Comparison of ENCODE assay signal across 2 cellular contexts in genomic region chr17:46184696-46185095, GRCh38.
TF ChIP-seq lines count a peak whose summit lies in the region.

No MANE protein-coding gene starts in this region.

TF ChIP-seq in GM23338, 12 proteins besides CTCF, POLR2A, EP300 and RAD21:
- TF ChIP-seq ZNF462 (CRISPR knock-in tag; IDR thresholded peaks at IDR 0.05) (no peak), POLR2AphosphoS5 (IDR thresholded peaks at IDR 0.05; ENCODE audit: low read depth) (no peak), EZH2phosphoT487 (IDR thresholded peaks at IDR 0.05; ENCODE audit: unreplicated experiment) (no peak), STAT1 (IDR thresholded peaks at IDR 0.05; ENCODE audit: unreplicated experiment) (no peak), CREB1 (CRISPR knock-in tag; IDR thresholded peaks at IDR 0.05; ENCODE audit: low read depth) (no peak), ETS1 (IDR thresholded peaks at IDR 0.05) (no peak), JUNB (IDR thresholded peaks at IDR 0.05; ENCODE audit: unreplicated experiment) (no peak)
TF ChIP-seq in GM23338: peak in this region for 0.

TF ChIP-seq in GM12878, 131 proteins besides CTCF, POLR2A, EP300 and RAD21:
- TF ChIP-seq ZBTB11 (CRISPR knock-in tag; IDR thresholded peaks at IDR 0.05) (no peak), MLLT1 (IDR thresholded peaks at IDR 0.05) (0 out of 2 replicates have a peak, but pooled peaks have one; percentile 40)
